ENCODE assay signal across 1 cellular context in the genomic region with DNA sequence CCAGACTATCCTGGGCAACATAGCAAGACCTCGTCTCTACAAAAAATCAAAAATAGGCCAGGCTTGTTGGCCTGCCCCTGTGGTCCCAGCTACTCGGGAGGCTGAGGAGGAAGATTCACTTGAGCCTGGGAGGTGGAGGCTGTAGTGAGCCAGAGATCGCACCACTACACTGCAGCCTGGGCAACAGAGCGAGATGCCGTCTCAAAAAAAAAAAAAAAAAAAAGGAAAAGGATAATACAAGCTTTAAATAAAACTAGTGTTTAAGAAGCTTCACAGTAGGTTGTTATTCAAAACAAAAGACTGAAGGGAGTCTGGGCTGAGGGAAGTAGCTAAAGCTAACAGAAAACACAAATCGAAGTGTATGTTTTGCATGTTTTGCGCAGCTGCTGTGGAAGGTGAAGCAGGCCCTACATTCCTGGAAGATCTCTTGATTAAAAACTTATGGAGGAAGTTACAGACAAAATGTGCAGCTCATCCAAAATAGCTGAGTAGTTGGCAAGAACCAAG.
TF ChIP-seq lines count a peak whose summit lies in the region.

No MANE protein-coding gene starts in this region.

TF ChIP-seq in IMR-90, 13 proteins besides CTCF, POLR2A, EP300 and RAD21:
- TF ChIP-seq NFE2L2 (IDR thresholded peaks at IDR 0.05; ENCODE audit: low read depth, low read length) (no peak), MXI1 (IDR thresholded peaks at IDR 0.05; ENCODE audit: borderline replicate concordance, low read depth, low read length) (no peak), BHLHE40 (IDR thresholded peaks at IDR 0.05; ENCODE audit: low read depth, low read length) (no peak), MAFK (IDR thresholded peaks at IDR 0.05; ENCODE audit: low read depth, low read length) (no peak), MAZ (IDR thresholded peaks at IDR 0.05; ENCODE audit: borderline replicate concordance, low read depth, low read length) (no peak), FOS (IDR thresholded peaks at IDR 0.05; ENCODE audit: low read depth, low read length) (no peak), SMC3 (IDR thresholded peaks at IDR 0.05; ENCODE audit: low read depth, low read length) (no peak), CHD1 (IDR thresholded peaks at IDR 0.05; ENCODE audit: low read depth, low read length) (no peak), RCOR1 (IDR thresholded peaks at IDR 0.05; ENCODE audit: insufficient replicate concordance, low read length) (no peak), RFX5 (IDR thresholded peaks at IDR 0.05; ENCODE audit: low read depth, low read length) (no peak), CEBPB (IDR thresholded peaks at IDR 0.05; ENCODE audit: low read depth, low read length) (no peak)
- TF ChIP-seq, protein P1, sequence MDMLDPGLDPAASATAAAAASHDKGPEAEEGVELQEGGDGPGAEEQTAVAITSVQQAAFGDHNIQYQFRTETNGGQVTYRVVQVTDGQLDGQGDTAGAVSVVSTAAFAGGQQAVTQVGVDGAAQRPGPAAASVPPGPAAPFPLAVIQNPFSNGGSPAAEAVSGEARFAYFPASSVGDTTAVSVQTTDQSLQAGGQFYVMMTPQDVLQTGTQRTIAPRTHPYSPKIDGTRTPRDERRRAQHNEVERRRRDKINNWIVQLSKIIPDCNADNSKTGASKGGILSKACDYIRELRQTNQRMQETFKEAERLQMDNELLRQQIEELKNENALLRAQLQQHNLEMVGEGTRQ (IDR thresholded peaks at IDR 0.05; ENCODE audit: low read depth, low read length), result no peak
- TF ChIP-seq, protein P2, sequence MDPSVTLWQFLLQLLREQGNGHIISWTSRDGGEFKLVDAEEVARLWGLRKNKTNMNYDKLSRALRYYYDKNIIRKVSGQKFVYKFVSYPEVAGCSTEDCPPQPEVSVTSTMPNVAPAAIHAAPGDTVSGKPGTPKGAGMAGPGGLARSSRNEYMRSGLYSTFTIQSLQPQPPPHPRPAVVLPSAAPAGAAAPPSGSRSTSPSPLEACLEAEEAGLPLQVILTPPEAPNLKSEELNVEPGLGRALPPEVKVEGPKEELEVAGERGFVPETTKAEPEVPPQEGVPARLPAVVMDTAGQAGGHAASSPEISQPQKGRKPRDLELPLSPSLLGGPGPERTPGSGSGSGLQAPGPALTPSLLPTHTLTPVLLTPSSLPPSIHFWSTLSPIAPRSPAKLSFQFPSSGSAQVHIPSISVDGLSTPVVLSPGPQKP (IDR thresholded peaks at IDR 0.05; ENCODE audit: borderline replicate concordance, low read depth, low read length), result no peak
